ENCODE assay signal across 1 cellular context in the genomic region with DNA sequence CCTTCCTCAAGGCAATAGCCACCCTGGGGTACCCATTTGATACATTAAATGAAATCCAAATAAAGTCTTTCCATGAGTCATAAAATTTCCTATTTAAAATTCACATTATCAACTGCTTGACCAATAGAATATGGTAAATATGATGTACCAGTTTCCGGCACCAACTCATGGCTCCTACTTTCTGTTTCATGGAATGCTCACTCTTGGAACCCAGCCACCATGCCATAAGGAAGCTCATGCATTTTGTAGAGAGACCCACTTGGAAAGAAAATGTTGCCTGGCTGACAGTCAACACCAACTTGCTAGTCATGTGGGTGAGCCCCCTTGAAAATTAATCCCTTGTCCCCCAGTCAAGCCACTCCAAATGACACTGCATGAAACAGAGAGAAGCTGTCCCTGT.
TF ChIP-seq lines count a peak whose summit lies in the region.

No MANE protein-coding gene starts in this region.

TF ChIP-seq in GM23338, 12 proteins besides CTCF, POLR2A, EP300 and RAD21 (continued from another document):
- TF ChIP-seq EZH2 (IDR thresholded peaks at IDR 0.05; ENCODE audit: low read depth, unreplicated experiment) (no peak), ZNF331 (CRISPR knock-in tag; IDR thresholded peaks at IDR 0.05; ENCODE audit: low read depth) (no peak)
